Comparison of ENCODE assay signal across 10 cellular contexts in the genomic region with DNA sequence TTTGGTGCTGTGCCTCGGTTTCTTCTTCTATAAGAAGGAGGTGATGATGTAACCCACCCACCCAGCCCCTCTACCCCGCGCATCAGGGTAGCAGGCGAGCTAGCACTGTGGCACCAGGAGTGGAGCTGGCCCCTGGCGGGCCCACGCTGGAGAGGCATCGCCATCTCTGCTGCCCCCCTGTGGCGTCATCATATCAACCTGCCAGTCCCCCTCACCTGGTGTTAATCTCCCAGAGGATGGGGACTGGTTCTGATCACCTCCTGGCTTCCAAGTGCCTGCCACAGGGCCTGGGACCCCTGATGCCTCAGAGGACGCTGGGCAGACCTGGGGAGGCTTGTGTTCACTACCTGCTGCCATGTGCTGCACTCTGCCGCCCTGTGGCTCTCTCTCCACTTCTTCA. TPM values are rescaled to one million over a fixed set of nuclear protein-coding genes. Genes with fewer than 3 reads are reported as not detected.
DNase-seq lines count a peak whose midpoint lies in the region; ATAC-seq, FAIRE-seq and TF ChIP-seq lines count a peak whose summit lies in the region.
"Had no signal": no experiment of that assay in that cellular context is flagged by ENCODE, and none has a peak within 500 bp of the region (broad histone marks: within the 10 kb centered on the region; RNA-seq: fewer than 3 reads in every experiment).

No MANE protein-coding gene starts in this region.

- peaks cover 65% of the 10 kb centered on the region for H3K27me3 Mint-ChIP-seq in activated CD8-positive, alpha-beta memory T cell treated with anti-CD3 and anti-CD28 coated beads, Interleukin-2, amount 10 ng/mL, durations not matched to agents 7 days and 5 days
- H3K27me3 Mint-ChIP-seq in naive thymus-derived CD4-positive, alpha-beta T cell: peaks cover 28 to 45% (median 30%) of the 10 kb centered on the region in 5 donors

- TF ChIP-seq RAD21 in IMR-90 (IDR thresholded peaks at IDR 0.05; ENCODE audit: low read length): 0 out of 2 replicates have a peak, but pooled peaks have one; percentile 32
- peak; percentile 41 to 60 for TF ChIP-seq RAD21 in H1 (IDR thresholded peaks at IDR 0.05 in 1 of 2, conservative IDR thresholded peaks at IDR 0.05 in 1 of 2; ENCODE audit: low read depth in 2 of 2, low read length in 2 of 2)

- no peak overlapping the region for H2AFZ ChIP-seq in IMR-90 (replicated peaks; ENCODE audit: low read length, poor library complexity)
- no peak overlapping the region for H2AFZ ChIP-seq in H1 (ENCODE audit: low read length)

- H3K9me3 Mint-ChIP-seq in activated CD8-positive, alpha-beta memory T cell treated with anti-CD3 and anti-CD28 coated beads, Interleukin-2, amount 10 ng/mL, durations not matched to agents 7 days and 5 days (ENCODE audit: low read depth): peaks cover 4% of the 10 kb centered on the region
- H3K9me3 Mint-ChIP-seq in naive thymus-derived CD4-positive, alpha-beta T cell: peaks cover 0 to 10% (median 5%) of the 10 kb centered on the region in 11 donors

- TF ChIP-seq EP300 in H1 (IDR thresholded peaks at IDR 0.05; ENCODE audit: borderline replicate concordance in 1 of 2, low read depth in 2 of 2, low read length in 2 of 2): no peak
- no peak for TF ChIP-seq EP300 in sigmoid colon (IDR thresholded peaks at IDR 0.05)

- H3K14ac ChIP-seq in IMR-90 (replicated peaks; ENCODE audit: low read depth, low read length) (no peak overlapping the region), H1 (ENCODE audit: insufficient read length) (no peak overlapping the region)

- BruUV-seq in IMR-90 (replicated peaks; lab: Mats Ljungman, UMichigan): no TSS peak

- H3K4me1 ChIP-seq in IMR-90 (ENCODE audit: control insufficient read depth, insufficient read depth, low read length): no peaks in the 10 kb centered on the region
- no peaks in the 10 kb centered on the region for H3K4me1 ChIP-seq in H1 (replicated peaks in 1 of 4; ENCODE audit: control insufficient read depth in 3 of 4, insufficient read depth in 4 of 4, low read length in 3 of 4)
- no peaks in the 10 kb centered on the region for H3K4me1 ChIP-seq in sigmoid colon
- no peaks in the 10 kb centered on the region for H3K4me1 ChIP-seq in naive thymus-derived CD4-positive, alpha-beta T cell (ENCODE audit: control insufficient read depth in 2 of 2, insufficient read depth in 2 of 2, low read length in 2 of 2)

- no peak overlapping the region for H3K23ac ChIP-seq in IMR-90 (ENCODE audit: low read depth, low read length)
- H3K23ac ChIP-seq in H1 (ENCODE audit: insufficient read length): no peak overlapping the region

- H2BK15ac ChIP-seq in IMR-90 (ENCODE audit: low read depth, low read length): no peak overlapping the region
- no peak overlapping the region for H2BK15ac ChIP-seq in H1 (ENCODE audit: low read length)

- H2AK9ac ChIP-seq in IMR-90 (replicated peaks; ENCODE audit: low read depth, low read length, poor library complexity): no peak overlapping the region

- POLR2A ChIA-PET in IMR-90 (lab: Charles Lee; ENCODE audit: unreplicated experiment) (no interaction called here), H1 (lab: Charles Lee; ENCODE audit: partially characterized antibody) (no interaction called here)
- POLR2A ChIA-PET in naive thymus-derived CD4-positive, alpha-beta T cell (lab: Charles Lee): no interaction called here

- H4K91ac ChIP-seq in IMR-90 (ENCODE audit: insufficient read depth, low read depth, low read length): no peak overlapping the region
- H4K91ac ChIP-seq in H1 (replicated peaks; ENCODE audit: insufficient read length, low read length): no peak overlapping the region

- H3K4me1 Mint-ChIP-seq in activated CD8-positive, alpha-beta memory T cell treated with anti-CD3 and anti-CD28 coated beads, Interleukin-2, amount 10 ng/mL, durations not matched to agents 7 days and 5 days: peaks cover 16% of the 10 kb centered on the region
- peaks cover 0 to 10% (median 0%) of the 10 kb centered on the region in 7 donors for H3K4me1 Mint-ChIP-seq in naive thymus-derived CD4-positive, alpha-beta T cell

- H3K4me2 ChIP-seq in IMR-90 (ENCODE audit: low read depth, low read length) (no peak overlapping the region), H1 (ENCODE audit: insufficient read depth in 1 of 2, low read depth in 2 of 2, low read length in 2 of 2) (no peak overlapping the region)

- TF ChIP-seq POLR2A in IMR-90 (IDR thresholded peaks at IDR 0.05; ENCODE audit: low read depth, low read length) (no peak), H1 (IDR thresholded peaks at IDR 0.05; ENCODE audit: control extremely low read depth in 1 of 2, low read depth in 2 of 2, low read length in 2 of 2) (no peak), sigmoid colon (IDR thresholded peaks at IDR 0.05) (no peak)

- peaks cover 55% of the 10 kb centered on the region for H3K27me3 ChIP-seq in IMR-90 (ENCODE audit: control insufficient read depth, insufficient read depth, low read length)
- H3K27me3 ChIP-seq in H1 (replicated peaks in 1 of 4; ENCODE audit: control insufficient read depth in 3 of 4, extremely low read depth in 1 of 4, insufficient read depth in 3 of 4, low read length in 3 of 4): peaks cover 0 to 15% (median 5%) of the 10 kb centered on the region in 4 experiments; a peak in 4 of 7 replicates
- peaks cover 0 to 21% (median 8%) of the 10 kb centered on the region in 3 donors for H3K27me3 ChIP-seq in sigmoid colon
- H3K27me3 ChIP-seq in naive thymus-derived CD4-positive, alpha-beta T cell (ENCODE audit: control insufficient read depth in 2 of 2, insufficient read depth in 2 of 2, low read length in 2 of 2): no peaks in the 10 kb centered on the region

- intact Hi-C loops in IMR-90 (cut with micrococcal nuclease) (no loop called here), sigmoid colon (cut with DNase I) (no loop called here)
- intact Hi-C loops in naive thymus-derived CD4-positive, alpha-beta T cell (cut with micrococcal nuclease): no loop called here

- H3K9ac ChIP-seq in IMR-90 (ENCODE audit: low read depth, low read length) (no peak overlapping the region), H1 (replicated peaks in 1 of 4; ENCODE audit: extremely low read depth in 1 of 4, low read depth in 3 of 4, low read length in 3 of 4) (no peak overlapping the region)

- H2BK120ac ChIP-seq in IMR-90 (ENCODE audit: low read depth, low read length): no peak overlapping the region
- no peak overlapping the region for H2BK120ac ChIP-seq in H1 (replicated peaks; ENCODE audit: low read depth, low read length)

- H2BK5ac ChIP-seq in IMR-90 (ENCODE audit: low read depth, low read length, poor library complexity, severe bottlenecking) (no peak overlapping the region), H1 (ENCODE audit: low read depth, low read length) (no peak overlapping the region)

- no peak for FAIRE-seq in H1 (lab: Jason Lieb, UNC)

- in situ Hi-C loops in IMR-90 (cut with MboI; ENCODE audit: low sequenced_read_pairs): no loop called here

- H3K56ac ChIP-seq in IMR-90 (ENCODE audit: extremely low read depth, insufficient read depth, low read length) (no peak overlapping the region), H1 (replicated peaks; ENCODE audit: insufficient read length, low read depth, low read length) (no peak overlapping the region)

- peaks cover 4% of the 10 kb centered on the region; the same call in 1 of the 2 replicates for H3K23me2 ChIP-seq in H1 (ENCODE audit: low read depth, low read length)

- H3K4me3 ChIP-seq in IMR-90 (ENCODE audit: insufficient read depth, low read depth, low read length) (no peak overlapping the region), H1 (ENCODE audit: extremely low read depth in 1 of 4, insufficient read depth in 2 of 4, low read depth in 3 of 4, low read length in 4 of 4) (no peak overlapping the region), sigmoid colon (no peak overlapping the region)
- H3K4me3 ChIP-seq in naive thymus-derived CD4-positive, alpha-beta T cell (ENCODE audit: low read length): no peak overlapping the region

- H3K79me1 ChIP-seq in IMR-90 (ENCODE audit: low read depth in 1 of 2, low read length in 2 of 2) (no peaks in the 10 kb centered on the region), H1 (ENCODE audit: low read depth, low read length) (no peaks in the 10 kb centered on the region; the same call in 1 of the 2 replicates)

- H3K36me3 Mint-ChIP-seq in activated CD8-positive, alpha-beta memory T cell treated with anti-CD3 and anti-CD28 coated beads, Interleukin-2, amount 10 ng/mL, durations not matched to agents 7 days and 5 days: peaks cover 4% of the 10 kb centered on the region
- H3K36me3 Mint-ChIP-seq in naive thymus-derived CD4-positive, alpha-beta T cell: no peaks in the 10 kb centered on the region

- H2AK5ac ChIP-seq in IMR-90 (ENCODE audit: low read depth, low read length): no peak overlapping the region
- no peak overlapping the region for H2AK5ac ChIP-seq in H1 (ENCODE audit: low read depth, low read length)

- H3K18ac ChIP-seq in IMR-90 (ENCODE audit: low read depth, low read length): no peak overlapping the region
- no peak overlapping the region for H3K18ac ChIP-seq in H1 (ENCODE audit: extremely low read depth, low read length)

- peak; percentile 30; the same call in 1 of the 2 replicates for TF ChIP-seq CTCF in IMR-90 (conservative IDR thresholded peaks at IDR 0.05; ENCODE audit: low read depth, low read length)
- TF ChIP-seq CTCF in H1 (IDR thresholded peaks at IDR 0.05; ENCODE audit: control extremely low read depth in 1 of 3, insufficient read depth in 1 of 3, low read depth in 1 of 3, low read length in 3 of 3): peak in 2 of 3 experiments; percentile 47 to 54; a peak in 3 of 4 replicates
- no peak for TF ChIP-seq CTCF in sigmoid colon (IDR thresholded peaks at IDR 0.05)

- DNase-seq in activated CD8-positive, alpha-beta memory T cell treated with anti-CD3 and anti-CD28 coated beads, Interleukin-2, amount 50 U/mL, for 48 hours: peak; percentile 59
- DNase-seq in activated CD8-positive, alpha-beta memory T cell treated with anti-CD3 and anti-CD28 coated beads, Interleukin-2, amount 10 ng/mL, durations not matched to agents 7 days and 5 days: no peak
- DNase-seq in IMR-90: no peak
- no peak for DNase-seq in H1 (ENCODE audit: low read depth in 1 of 2, low spot score in 2 of 2)
- peak; percentile 50 for DNase-seq in sigmoid colon
- no peak for DNase-seq in AG08395 (ENCODE audit: low spot score)
- DNase-seq in naive thymus-derived CD4-positive, alpha-beta T cell: no peak
- DNase-seq: HCEC 1CT had no signal

- no peaks in the 10 kb centered on the region for H3K9me1 ChIP-seq in IMR-90 (ENCODE audit: insufficient read depth, low read length)

- WGBS in IMR-90 (ENCODE audit: extremely low coverage in 2 of 2, insufficient read length in 1 of 2), 2 experiments: 74% methylated on average over 2 of the region's 10 CpGs; no CpG with 5 or more reads in 1 of the 2 experiments
- 38% methylated on average over 3 of the region's 10 CpGs; no CpG with 5 or more reads in 1 of the 2 experiments for WGBS in H1 (ENCODE audit: extremely low coverage in 1 of 2, insufficient coverage in 1 of 2, insufficient read length in 1 of 2, insufficient replicate concordance in 2 of 2, low coverage in 1 of 2, low lambda C conversion rate in 2 of 2, missing lambda C conversion rate in 1 of 2), 2 experiments
- WGBS in sigmoid colon, 2 donors: 44 to 53% methylated on average over 10 of the region's 10 CpGs

- H2BK12ac ChIP-seq in H1 (ENCODE audit: low read depth, low read length): no peak overlapping the region

- no peaks in the 10 kb centered on the region for H3K36me3 ChIP-seq in IMR-90 (ENCODE audit: control insufficient read depth, insufficient read depth, low read length)
- no peaks in the 10 kb centered on the region for H3K36me3 ChIP-seq in H1 (ENCODE audit: control insufficient read depth in 2 of 4, insufficient read depth in 4 of 4, low read length in 3 of 4)
- no peaks in the 10 kb centered on the region for H3K36me3 ChIP-seq in sigmoid colon
- H3K36me3 ChIP-seq in naive thymus-derived CD4-positive, alpha-beta T cell (ENCODE audit: control insufficient read depth in 2 of 3, insufficient read depth in 3 of 3, low read length in 3 of 3): no peaks in the 10 kb centered on the region

- no peak overlapping the region for H4K5ac ChIP-seq in IMR-90 (ENCODE audit: low read depth, low read length)
- H4K5ac ChIP-seq in H1 (ENCODE audit: insufficient read length, low read depth, low read length): no peak overlapping the region

- H3K4ac ChIP-seq in IMR-90 (ENCODE audit: low read depth, low read length) (no peak overlapping the region), H1 (replicated peaks; ENCODE audit: insufficient read length, low read depth, low read length) (no peak overlapping the region)

- peaks cover 2% of the 10 kb centered on the region for H3K9me3 ChIP-seq in IMR-90 (ENCODE audit: control insufficient read depth, insufficient read depth, low read length)
- H3K9me3 ChIP-seq in H1 (ENCODE audit: insufficient read depth in 2 of 2, low read depth in 1 of 2, low read length in 1 of 2): 0 out of 4 replicates have a peak, but pooled peaks cover 0 to 2% of the 10 kb centered on the region in 2 experiments
- H3K9me3 ChIP-seq in sigmoid colon: no peaks in the 10 kb centered on the region
- no peaks in the 10 kb centered on the region for H3K9me3 ChIP-seq in naive thymus-derived CD4-positive, alpha-beta T cell (ENCODE audit: control insufficient read depth in 2 of 3, low read length in 3 of 3)

- dilution Hi-C loops in IMR-90 (cut with HindIII; ENCODE audit: low sequenced_read_pairs, unreplicated experiment): no loop called here

- no peak overlapping the region for H3K4me3 Mint-ChIP-seq in activated CD8-positive, alpha-beta memory T cell treated with anti-CD3 and anti-CD28 coated beads, Interleukin-2, amount 10 ng/mL, durations not matched to agents 7 days and 5 days
- H3K4me3 Mint-ChIP-seq in naive thymus-derived CD4-positive, alpha-beta T cell: no peak overlapping the region

- H4K20me1 ChIP-seq in IMR-90 (ENCODE audit: insufficient read depth, low read length): peaks cover 3% of the 10 kb centered on the region; the same call in 1 of the 2 replicates
- peaks cover 0 to 7% of the 10 kb centered on the region in 2 experiments for H4K20me1 ChIP-seq in H1 (replicated peaks in 1 of 2; ENCODE audit: control insufficient read depth in 1 of 2, insufficient read depth in 2 of 2, low read length in 2 of 2)

- H4K8ac ChIP-seq in IMR-90 (ENCODE audit: low read depth in 2 of 2, low read length in 2 of 2): no peak overlapping the region
- H4K8ac ChIP-seq in H1 (ENCODE audit: extremely low read depth, insufficient read depth, low read length): no peak overlapping the region; the same call in 1 of the 2 replicates

- H3K27ac ChIP-seq in IMR-90 (ENCODE audit: insufficient read depth, low read length): no peak overlapping the region
- no peak overlapping the region for H3K27ac ChIP-seq in H1 (ENCODE audit: low read depth, low read length)
- no peak overlapping the region for H3K27ac ChIP-seq in sigmoid colon
- no peak overlapping the region for H3K27ac ChIP-seq in naive thymus-derived CD4-positive, alpha-beta T cell (ENCODE audit: low read depth, low read length)

- CTCF ChIA-PET in activated CD8-positive, alpha-beta memory T cell treated with anti-CD3 and anti-CD28 coated beads, Interleukin-2, amount 10 ng/mL, durations not matched to agents 7 days and 5 days (lab: Charles Lee): interaction anchor here (1.9 kb wide), 1 partner anchor 84 kb away, joined by 6 read pairs; no protein-coding TSS in a partner anchor
- CTCF ChIA-PET in IMR-90 (lab: Yijun Ruan, JAX) (no interaction called here), H1 (lab: Charles Lee; ENCODE audit: partially characterized antibody) (interaction anchor here (0.6 to 4.3 kb wide), 13 partner anchors 9 to 155 kb away, joined by 3 to 17 read pairs (median 3); no protein-coding TSS in a partner anchor)
- CTCF ChIA-PET in naive thymus-derived CD4-positive, alpha-beta T cell (lab: Charles Lee): no interaction called here

- no peak for ATAC-seq in activated CD8-positive, alpha-beta memory T cell treated with anti-CD3 and anti-CD28 coated beads, Interleukin-2, amount 10 ng/mL, durations not matched to agents 7 days and 5 days
- ATAC-seq in IMR-90 (ENCODE audit: low read depth): peak; percentile 24; the same call in 1 of the 2 replicates
- ATAC-seq in GM18868 (IDR thresholded peaks at IDR 0.05; ENCODE audit: unreplicated experiment): no peak
- ATAC-seq in naive thymus-derived CD4-positive, alpha-beta T cell: no peak

- H2BK20ac ChIP-seq in IMR-90 (ENCODE audit: low read depth, low read length) (no peak overlapping the region), H1 (ENCODE audit: low read length) (no peak overlapping the region)

- no peak overlapping the region for H3K27ac Mint-ChIP-seq in activated CD8-positive, alpha-beta memory T cell treated with anti-CD3 and anti-CD28 coated beads, Interleukin-2, amount 10 ng/mL, durations not matched to agents 7 days and 5 days
- H3K27ac Mint-ChIP-seq in naive thymus-derived CD4-positive, alpha-beta T cell: no peak overlapping the region

- no peaks in the 10 kb centered on the region for H3K79me2 ChIP-seq in H1 (ENCODE audit: control insufficient read depth in 1 of 2, insufficient read depth in 2 of 2, low read length in 2 of 2)

RNA-seq across cellular contexts. Expression of gene SORCS2, which starts 6.3 kb away (rescaled TPM):
- total RNA-seq in activated CD8-positive, alpha-beta memory T cell treated with anti-CD3 and anti-CD28 coated beads, Interleukin-2, amount 10 ng/mL, durations not matched to agents 7 days and 5 days: under 1 TPM; 0.05 to 0.06 TPM
- total RNA-seq in IMR-90 (2012; rRNA removed) (0.28 and 0.36 TPM in 2 replicates), sigmoid colon (1 to 10 TPM; 2.0 to 6.4 (median 4.0) TPM)
- polyA plus RNA-seq in IMR-90 (2012; rRNA removed) (0.62 and 0.67 TPM in 2 replicates), H1 (2011; rRNA removed) (0.36 and 0.57 TPM in 2 replicates), sigmoid colon (1 to 10 TPM in 1 of 3 donors, not detected in 2; 1.8 TPM)
- polyA plus RNA-seq in IMR-90 (2012; cell fraction: cytosol; rRNA removed): 0.22 and 0.70 TPM in 2 replicates
- 0.76 and 0.77 TPM in 2 replicates for polyA plus RNA-seq in IMR-90 (2012; cell fraction: nucleus; rRNA removed; ENCODE audit: low replicate concordance)
- 0.75 and 1.8 TPM in 2 replicates for total RNA-seq in H1 (2021; fragmentation: NEBNext Ultra II Directional; extraction: Animal tissue kit (Norgen Biotek cat#: 25700))
- polyA plus RNA-seq in H1 (2011; cell fraction: cytosol; rRNA removed): 0.32 TPM
- polyA plus RNA-seq in H1 (2011; cell fraction: nucleus; rRNA removed): 1.2 TPM
- polyA plus RNA-seq in H1 (2012, experiment 1 of 2): 0.33 to 1.2 TPM (median 0.82 TPM) in 4 replicates
- polyA plus RNA-seq in H1 (2012, experiment 2 of 2): 0.18 TPM
- polyA plus RNA-seq in H1 (2013, experiment 1 of 2): 1.4 TPM
- 1.1 TPM for polyA plus RNA-seq in H1 (2013, experiment 2 of 2)
- 1.0 and 1.8 TPM in 2 replicates for polyA minus RNA-seq in H1 (2011; rRNA and poly(A)+ RNA removed)
- polyA minus RNA-seq in H1 (2011; cell fraction: cytosol; rRNA and poly(A)+ RNA removed): 1.3 TPM
- 0.60 TPM for polyA minus RNA-seq in H1 (2011; cell fraction: nucleus; rRNA and poly(A)+ RNA removed)
- total RNA-seq in naive thymus-derived CD4-positive, alpha-beta T cell: under 1 TPM in 1 of 5 experiments, not detected in 4; 0.10 TPM
- polyA plus RNA-seq in naive thymus-derived CD4-positive, alpha-beta T cell: not detected
- total RNA-seq: NCI-H460 had no signal

Comparison
In these comparisons a context has a peak if more than half of its experiments do, and no peak if none do; other contexts are left out.
1. DNase-seq: peak in activated CD8-positive, alpha-beta memory T cell treated with anti-CD3 and anti-CD28 coated beads, Interleukin-2, amount 50 U/mL, for 48 hours (single experiment) and sigmoid colon (single experiment); none in activated CD8-positive, alpha-beta memory T cell treated with anti-CD3 and anti-CD28 coated beads, Interleukin-2, amount 10 ng/mL, durations not matched to agents 7 days and 5 days (single experiment), IMR-90 (single experiment), H1 (0 of 2), AG08395 (single experiment) and naive thymus-derived CD4-positive, alpha-beta T cell (0 of 9).
2. CTCF ChIP-seq: peak in IMR-90 (single experiment) and H1 (2 of 3); none in sigmoid colon (0 of 4).
3. CTCF ChIA-PET loops: an anchor here in activated CD8-positive, alpha-beta memory T cell treated with anti-CD3 and anti-CD28 coated beads, Interleukin-2, amount 10 ng/mL, durations not matched to agents 7 days and 5 days (1.9 kb wide) and H1 (0.6 to 4.3 kb wide); none called in IMR-90 and naive thymus-derived CD4-positive, alpha-beta T cell.